1 cellular context compared by ENCODE assay signal in genomic region chr4:78527555-78527954, GRCh38.
TF ChIP-seq lines count a peak whose summit lies in the region.

No MANE protein-coding gene starts in this region.

TF ChIP-seq in SK-N-SH, 30 proteins besides CTCF, POLR2A, EP300 and RAD21 (continued from another document):
- TF ChIP-seq PBX3 (IDR thresholded peaks at IDR 0.05), result no peak
TF ChIP-seq in SK-N-SH: peak in this region for 0.
